Comparison of ENCODE assay signal across 18 cellular contexts in the genomic region with DNA sequence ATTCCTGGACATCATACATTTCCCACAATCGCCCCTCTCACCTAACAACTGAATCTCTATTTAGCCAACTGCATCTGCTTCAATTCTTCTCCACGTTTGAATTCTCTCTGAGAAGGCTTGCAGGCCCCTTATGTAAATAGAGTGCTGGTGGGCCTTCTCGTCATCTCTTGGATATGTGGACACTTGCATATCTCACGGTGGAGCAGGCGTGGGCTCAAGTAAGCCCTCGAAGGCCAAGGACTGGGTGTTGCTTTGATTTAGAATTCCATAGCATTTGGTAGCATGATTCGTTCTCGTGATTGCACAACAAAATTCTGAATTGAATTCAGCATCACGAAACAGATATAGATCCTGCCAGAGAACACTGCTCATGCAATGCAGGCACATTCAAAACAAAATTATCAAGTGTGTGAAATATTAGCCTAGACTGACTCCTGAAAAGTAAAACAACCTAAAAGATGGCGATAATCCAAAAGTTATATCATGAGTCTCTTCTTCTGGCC.
DNase-seq lines count a peak whose midpoint lies in the region; ATAC-seq and TF ChIP-seq lines count a peak whose summit lies in the region.
"Had no signal": no experiment of that assay in that cellular context is flagged by ENCODE, and none has a peak within 500 bp of the region (broad histone marks: within the 10 kb centered on the region; RNA-seq: fewer than 3 reads in every experiment).

No MANE protein-coding gene starts in this region.

- H3K4me3 ChIP-seq in SJSA1 (no peak overlapping the region), fibroblast of the aortic adventitia (ENCODE audit: low read depth, low read length) (no peak overlapping the region)
- H3K4me3 ChIP-seq: A549, GM23338 had no signal

- no peak overlapping the region for H3K27ac Mint-ChIP-seq in WTC11
- H3K27ac Mint-ChIP-seq: CD4-positive, alpha-beta memory T cell; GM23338 had no signal

- H3K27ac ChIP-seq in SJSA1: 0 out of 2 replicates have a peak overlapping the region, but pooled peaks have one; percentile 29
- H3K27ac ChIP-seq: A549, C4-2B had no signal

- peaks cover 6% of the 10 kb centered on the region for H3K9me3 Mint-ChIP-seq in WTC11
- H3K9me3 Mint-ChIP-seq: GM23338 had no signal

- TF ChIP-seq CTCF in fibroblast of the aortic adventitia (IDR thresholded peaks at IDR 0.05; ENCODE audit: insufficient read depth, low read length): no peak
- no peak for TF ChIP-seq CTCF in WTC11 (IDR thresholded peaks at IDR 0.05)

- CTCF ChIA-PET in WTC11 (lab: Charles Lee): no interaction called here

- H3K4me1 ChIP-seq in SJSA1 (replicated peaks): peaks cover 7% of the 10 kb centered on the region
- H3K4me1 ChIP-seq: A549, BE2C had no signal

- H3K9me3 ChIP-seq in SJSA1 (replicated peaks): no peaks in the 10 kb centered on the region; the same call in 1 of the 2 replicates
- H3K9me3 ChIP-seq: A549, BE2C had no signal

- DNase-seq in AG08396 (ENCODE audit: low spot score): peak; percentile 6
- peak; percentile 11 for DNase-seq in EH (ENCODE audit: low read depth)
- DNase-seq in SJSA1 (ENCODE audit: low read depth in 1 of 2, low spot score in 2 of 2): peak in 1 of 2 experiments; percentile 6
- peak; percentile 32 for DNase-seq in fibroblast of the aortic adventitia (ENCODE audit: low read depth)
- no peak for DNase-seq in NCI-H524 (lab: John Stamatoyannopoulos, UW)
- DNase-seq in WTC11 (ENCODE audit: low spot score): no peak
- DNase-seq: BE2C; CD4-positive, alpha-beta memory T cell; DMS79; EL; GDM1; H7; Kasumi-1; KBM-7 had no signal

- no peaks in the 10 kb centered on the region for H3K36me3 ChIP-seq in SJSA1
- H3K36me3 ChIP-seq: BE2C had no signal

- no peaks in the 10 kb centered on the region for H3K27me3 ChIP-seq in SJSA1 (replicated peaks)
- H3K27me3 ChIP-seq: BE2C had no signal

- H3K27me3 Mint-ChIP-seq in WTC11 (ENCODE audit: low read depth): no peaks in the 10 kb centered on the region
- H3K27me3 Mint-ChIP-seq: CD4-positive, alpha-beta memory T cell had no signal

- peaks cover 13% of the 10 kb centered on the region for H3K4me1 Mint-ChIP-seq in WTC11
- H3K4me1 Mint-ChIP-seq: CD4-positive, alpha-beta memory T cell had no signal

- H3K4me3 Mint-ChIP-seq in WTC11: no peak overlapping the region
- H3K4me3 Mint-ChIP-seq: CD4-positive, alpha-beta memory T cell; GM23338 had no signal

- no peaks in the 10 kb centered on the region for H3K36me3 Mint-ChIP-seq in WTC11
- H3K36me3 Mint-ChIP-seq: CD4-positive, alpha-beta memory T cell had no signal

- ATAC-seq in WTC11 (no peak), GM21786 (IDR thresholded peaks at IDR 0.05; ENCODE audit: unreplicated experiment) (no peak)
- ATAC-seq: A549, GM23338 had no signal

- POLR2A ChIA-PET in WTC11 (lab: Charles Lee): no interaction called here

TF ChIP-seq in WTC11, 78 proteins besides CTCF, POLR2A, EP300 and RAD21:
- TF ChIP-seq ZNF532 (CRISPR knock-in tag; IDR thresholded peaks at IDR 0.05; ENCODE audit: borderline replicate concordance) (no peak), RORB (CRISPR knock-in tag; IDR thresholded peaks at IDR 0.05) (no peak), CDX4 (CRISPR knock-in tag; IDR thresholded peaks at IDR 0.05; ENCODE audit: borderline replicate concordance) (no peak), JUN (CRISPR knock-in tag; IDR thresholded peaks at IDR 0.05) (no peak)
TF ChIP-seq in WTC11: peak in this region for 0.

Comparison
In these comparisons a context has a peak if more than half of its experiments do, and no peak if none do; other contexts are left out.
1. DNase-seq: peak in AG08396 (single experiment), EH (single experiment) and fibroblast of the aortic adventitia (single experiment); none in NCI-H524 (0 of 2) and WTC11 (single experiment).